Comparison of ENCODE assay signal across 8 cellular contexts in the genomic region with DNA sequence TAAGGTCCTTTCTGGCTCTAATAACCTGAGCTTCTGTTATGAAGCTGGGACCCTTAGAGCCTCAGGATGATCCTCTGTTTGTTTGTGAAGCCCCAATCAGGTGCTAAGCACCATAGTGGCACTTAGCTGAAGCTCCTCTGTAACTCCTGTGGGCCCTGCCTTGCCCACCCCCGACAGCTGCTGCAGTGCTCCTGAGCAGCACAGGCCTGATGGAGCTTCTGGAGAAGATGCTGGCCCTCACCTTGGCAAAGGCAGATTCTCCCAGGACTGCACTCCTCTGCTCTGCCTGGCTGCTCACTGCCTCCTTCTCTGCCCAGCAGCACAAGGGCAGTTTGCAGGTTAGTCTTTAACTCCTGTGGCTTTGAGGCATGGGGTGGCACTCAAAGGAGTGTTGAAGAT. TPM values are rescaled to one million over a fixed set of nuclear protein-coding genes. Genes with fewer than 3 reads are reported as not detected.
DNase-seq lines count a peak whose midpoint lies in the region; ATAC-seq and TF ChIP-seq lines count a peak whose summit lies in the region.

No MANE protein-coding gene starts in this region.

- POLR2A ChIA-PET in PC-3 (lab: Charles Lee; ENCODE audit: unreplicated experiment): interaction anchor here (0.6 kb wide), 1 partner anchor 35 kb away, joined by 3 read pairs; no protein-coding TSS in a partner anchor

- no peak overlapping the region for H3K9ac ChIP-seq in PC-3 (ENCODE audit: low read length)

- H3K4me3 ChIP-seq in PC-3 (ENCODE audit: low read length) (no peak overlapping the region), lower lobe of right lung (peak overlapping the region; percentile 38)

- peak; percentile 12 for ATAC-seq in GM21717 (IDR thresholded peaks at IDR 0.05; ENCODE audit: unreplicated experiment)
- no peak for ATAC-seq in PC-3
- peak; percentile 4 to 32 for ATAC-seq in lower lobe of right lung

- H3K9me2 ChIP-seq in PC-3 (replicated peaks; ENCODE audit: low read length): no peaks in the 10 kb centered on the region

- H3K27ac ChIP-seq in PC-3 (ENCODE audit: low read length) (no peak overlapping the region), lower lobe of right lung (peak overlapping the region; percentile 74)

- peaks cover 21% of the 10 kb centered on the region for H3K4me1 Mint-ChIP-seq in nephron progenitor cell

- H3K27ac Mint-ChIP-seq in nephron progenitor cell: no peak overlapping the region

- no peak for TF ChIP-seq CTCF in PC-3 (conservative IDR thresholded peaks at IDR 0.05; ENCODE audit: low read depth, low read length)
- no peak for TF ChIP-seq CTCF in lower lobe of right lung (IDR thresholded peaks at IDR 0.05)
- TF ChIP-seq CTCF in GM13976 (IDR thresholded peaks at IDR 0.05; ENCODE audit: borderline replicate concordance, control extremely low read depth, extremely low read depth, insufficient read depth, missing control alignments): no peak
- no peak for TF ChIP-seq CTCF in nephron progenitor cell (IDR thresholded peaks at IDR 0.05)

- no peak overlapping the region for H3K4me3 Mint-ChIP-seq in nephron progenitor cell

- intact Hi-C loops in PC-3 (cut with micrococcal nuclease) (no loop called here), lower lobe of right lung (cut with DNase I) (no loop called here)

- H3K9me3 Mint-ChIP-seq in nephron progenitor cell: no peaks in the 10 kb centered on the region

- H3K36me3 ChIP-seq in PC-3 (ENCODE audit: low read depth, low read length): no peaks in the 10 kb centered on the region
- H3K36me3 ChIP-seq in lower lobe of right lung: no peaks in the 10 kb centered on the region

- H3K27me3 ChIP-seq in PC-3 (ENCODE audit: low read length) (no peaks in the 10 kb centered on the region), lower lobe of right lung (ENCODE audit: low read depth) (no peaks in the 10 kb centered on the region)

- H3K4me2 ChIP-seq in PC-3 (ENCODE audit: low read length): no peak overlapping the region

- H3K4me1 ChIP-seq in PC-3 (ENCODE audit: insufficient read depth, low read length) (no peaks in the 10 kb centered on the region), lower lobe of right lung (peaks cover 14% of the 10 kb centered on the region)

- in situ Hi-C loops in G401 (cut with HindIII; ENCODE audit: low sequenced_read_pairs): no loop called here
- in situ Hi-C loops in GM13976 (cut with MboI; ENCODE audit: low sequenced_read_pairs, unreplicated experiment): no loop called here

- H3K79me2 ChIP-seq in PC-3 (ENCODE audit: low read length): no peaks in the 10 kb centered on the region

- no peaks in the 10 kb centered on the region for H3F3A ChIP-seq in PC-3 (ENCODE audit: low read length, unreplicated experiment)

- H4K20me1 ChIP-seq in PC-3 (ENCODE audit: low read length): no peaks in the 10 kb centered on the region

- 0 out of 2 replicates have a peak overlapping the region, but pooled peaks have one; percentile 22 for H2AFZ ChIP-seq in PC-3 (ENCODE audit: low read length)

- no TSS peak for BruUV-seq in PC-3 (replicated peaks; lab: Mats Ljungman, UMichigan)

- no peaks in the 10 kb centered on the region for H3K36me3 Mint-ChIP-seq in nephron progenitor cell (ENCODE audit: low read depth)

- H3K27me3 Mint-ChIP-seq in nephron progenitor cell (ENCODE audit: low read depth, poor library complexity): peaks cover 14% of the 10 kb centered on the region

- H3K9me3 ChIP-seq in PC-3 (ENCODE audit: low read length) (no peaks in the 10 kb centered on the region), lower lobe of right lung (no peaks in the 10 kb centered on the region)

- DNase-seq in G401 (ENCODE audit: low spot score) (peak; percentile 17), PC-3 (no peak), lower lobe of right lung (no peak), D341Med (ENCODE audit: low spot score) (no peak), GM13976 (ENCODE audit: low spot score) (no peak), nephron progenitor cell (no peak), superior temporal gyrus (ENCODE audit: extremely low spot score) (no peak)

- CTCF ChIA-PET in PC-3 (lab: Charles Lee): interaction anchor here (2.0 kb wide), 1 partner anchor 35 kb away, joined by 6 read pairs; no protein-coding TSS in a partner anchor

RNA-seq across cellular contexts. Expression of gene CCDC134, which starts 19.0 kb away (rescaled TPM):
- total RNA-seq in G401 (2014; rRNA removed; shearing (Covaris generic)): 10.0 and 10.8 TPM in 2 replicates
- total RNA-seq in PC-3 (2014; rRNA removed): 7.9 and 17.6 TPM in 2 replicates
- total RNA-seq in lower lobe of right lung: 7.9 TPM

RNA-seq across cellular contexts. Expression of gene SREBF2, which starts 51.4 kb away (rescaled TPM):
- 31.1 and 37.4 TPM in 2 replicates for total RNA-seq in G401 (2014; rRNA removed; shearing (Covaris generic))
- total RNA-seq in PC-3 (2014; rRNA removed) (38.7 and 40.0 TPM in 2 replicates), lower lobe of right lung (132 TPM)
